Comparison of ENCODE assay signal across 8 cellular contexts in the genomic region with DNA sequence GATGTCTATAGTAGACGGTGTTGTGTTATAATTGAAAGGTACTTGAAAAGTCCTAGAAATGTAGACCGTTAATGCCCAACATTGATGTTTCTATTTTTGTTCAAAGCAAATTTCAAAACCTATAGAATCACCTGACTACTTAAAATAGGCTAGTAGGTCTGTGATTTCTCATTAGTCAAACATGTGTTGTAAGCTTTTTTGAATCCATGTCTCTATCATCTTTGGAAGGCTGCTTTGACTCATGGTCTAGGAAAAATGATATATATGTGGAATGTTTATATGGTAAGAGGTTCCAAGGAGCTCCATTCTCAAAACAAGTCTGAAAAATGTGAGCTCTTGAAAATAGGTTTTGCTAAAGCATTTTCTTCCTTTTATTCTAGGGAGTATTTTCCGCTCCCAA.
"Had no signal": no experiment of that assay in that cellular context is flagged by ENCODE, and none has a peak within 500 bp of the region (broad histone marks: within the 10 kb centered on the region; RNA-seq: fewer than 3 reads in every experiment).

No MANE protein-coding gene starts in this region.

- H3K27ac ChIP-seq: esophagus squamous epithelium, hepatocyte, pancreas had no signal

- H3K36me3 ChIP-seq: pancreas had no signal

- DNase-seq: activated CD4-positive, alpha-beta T cell treated with anti-CD3 and anti-CD28 coated beads, Interleukin-2, amount 50 U/mL, for 1 hour; activated naive CD4-positive, alpha-beta T cell treated with anti-CD3 and anti-CD28 coated beads, Interleukin-2, amount 50 U/mL, for 16 hours; esophagus squamous epithelium; pancreas; T-helper 2 cell had no signal

- ATAC-seq: pancreas had no signal

- H3K9me3 ChIP-seq: esophagus squamous epithelium, pancreas had no signal

- H3K27me3 ChIP-seq: esophagus squamous epithelium, hepatocyte, pancreas had no signal

- H3K4me3 ChIP-seq: esophagus squamous epithelium, hepatocyte, pancreas had no signal

- H3K27ac Mint-ChIP-seq: activated T-helper 2 cell treated with anti-CD3 and anti-CD28 coated beads, Interferon-gamma antibody, Interleukin-2, Interleukin-4, amounts not matched to agents 10 μg/mL and 5 μg/mL and 100 μg/mL, durations not matched to agents 14 hours and 24 hours and 36 hours had no signal

- H3K9me3 Mint-ChIP-seq: activated T-helper 2 cell treated with anti-CD3 and anti-CD28 coated beads, Interferon-gamma antibody, Interleukin-2, Interleukin-4, amounts not matched to agents 10 μg/mL and 5 μg/mL and 100 μg/mL, durations not matched to agents 14 hours and 24 hours and 36 hours; neural crest cell had no signal
